In the genomic region with DNA sequence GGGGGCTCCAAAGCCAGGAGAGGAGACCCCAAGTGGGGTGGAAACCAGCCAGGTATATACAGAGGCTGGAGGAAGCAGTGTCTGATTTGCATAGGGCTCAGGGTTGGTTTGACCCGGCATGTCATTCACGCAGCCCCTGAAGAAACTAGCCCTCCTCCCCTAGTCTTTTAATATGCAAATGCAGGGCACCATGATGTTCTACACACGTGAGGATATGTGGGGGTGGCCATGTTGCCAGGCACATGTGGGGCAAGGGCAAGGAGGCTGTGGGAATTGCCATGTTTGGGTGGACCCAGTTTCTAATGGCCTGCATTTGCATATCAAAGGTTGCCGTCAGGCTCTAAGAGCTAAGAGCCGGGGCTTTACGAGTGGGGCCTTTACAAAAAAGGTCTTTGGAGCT, we compare ENCODE assay signal across 1 cellular context.
A peak's percentile ranks its signal among the peaks of the same experiment; 100 is the strongest.
TF ChIP-seq lines count a peak whose summit lies in the region.

No MANE protein-coding gene starts in this region.

TF ChIP-seq in WTC11, 78 proteins besides CTCF, POLR2A, EP300 and RAD21:
- TF ChIP-seq USF2 (CRISPR knock-in tag; IDR thresholded peaks at IDR 0.05) = 0 out of 2 replicates have a peak, but pooled peaks have one; percentile 38
- no peak for TF ChIP-seq SMAD3 (CRISPR knock-in tag; IDR thresholded peaks at IDR 0.05; ENCODE audit: borderline replicate concordance)
- TF ChIP-seq SOX15 (CRISPR knock-in tag; IDR thresholded peaks at IDR 0.05) = no peak
- no peak for TF ChIP-seq E2F5 (CRISPR knock-in tag; IDR thresholded peaks at IDR 0.05)
- TF ChIP-seq ZNF232 (CRISPR knock-in tag; IDR thresholded peaks at IDR 0.05) = no peak
